ENCODE assay signal across 8 cellular contexts in genomic region chr17:64712557-64713351, GRCh38. TPM values are rescaled to one million over a fixed set of nuclear protein-coding genes. Genes with fewer than 3 reads are reported as not detected.
DNase-seq lines count a peak whose midpoint lies in the region; ATAC-seq and TF ChIP-seq lines count a peak whose summit lies in the region.
"Not testable (repeated sequence)": the region's sequence is repeated elsewhere in the genome, so short reads cannot be mapped to it uniquely, and the experiment has no call there.

No MANE protein-coding gene starts in this region.

- peak; percentile 70 for ATAC-seq in GM18502 (IDR thresholded peaks at IDR 0.05; ENCODE audit: poor library complexity, unreplicated experiment)
- ATAC-seq in HG02610 (IDR thresholded peaks at IDR 0.05; ENCODE audit: unreplicated experiment) = peak; percentile 89
- peak; percentile 66 to 74 for ATAC-seq in natural killer cell treated with Interleukin-12 subunit alpha and Interleukin-12 subunit beta and Interleukin-15 and Interleukin-18, amount 100 ng/mL, for 72 hours
- peak; percentile 65 for ATAC-seq in upper lobe of right lung

- H3K4me3 Mint-ChIP-seq in T-helper 2 cell treated with Interferon-gamma antibody and Interleukin-4, amounts not matched to agents 5 μg/mL and 100 μg/mL, for 36 hours = peak overlapping the region; percentile 84
- H3K4me3 Mint-ChIP-seq in natural killer cell treated with Interleukin-12 subunit alpha and Interleukin-12 subunit beta and Interleukin-15 and Interleukin-18, amount 100 ng/mL, for 72 hours = peak overlapping the region; percentile 87

- not testable (repeated sequence) for TF ChIP-seq CTCF in upper lobe of right lung (IDR thresholded peaks at IDR 0.05)

- not testable (repeated sequence) for H3K36me3 ChIP-seq in upper lobe of right lung

- H3K4me3 ChIP-seq in upper lobe of right lung = not testable (repeated sequence)

- not testable (repeated sequence) for H3K36me3 Mint-ChIP-seq in T-helper 2 cell treated with Interferon-gamma antibody and Interleukin-4, amounts not matched to agents 5 μg/mL and 100 μg/mL, for 36 hours (ENCODE audit: low read depth); natural killer cell treated with Interleukin-12 subunit alpha and Interleukin-12 subunit beta and Interleukin-15 and Interleukin-18, amount 100 ng/mL, for 72 hours

- peak overlapping the region; percentile 30 for H3K27ac ChIP-seq in upper lobe of right lung

- H3K9me3 Mint-ChIP-seq in T-helper 2 cell treated with Interferon-gamma antibody and Interleukin-4, amounts not matched to agents 5 μg/mL and 100 μg/mL, for 36 hours; natural killer cell treated with Interleukin-12 subunit alpha and Interleukin-12 subunit beta and Interleukin-15 and Interleukin-18, amount 100 ng/mL, for 72 hours: not testable (repeated sequence)

- not testable (repeated sequence) for H3K27me3 Mint-ChIP-seq in T-helper 2 cell treated with Interferon-gamma antibody and Interleukin-4, amounts not matched to agents 5 μg/mL and 100 μg/mL, for 36 hours (ENCODE audit: low read depth); natural killer cell treated with Interleukin-12 subunit alpha and Interleukin-12 subunit beta and Interleukin-15 and Interleukin-18, amount 100 ng/mL, for 72 hours

- H3K27me3 ChIP-seq in upper lobe of right lung = not testable (repeated sequence)

- intact Hi-C loops in upper lobe of right lung (cut with DNase I) = not testable (repeated sequence)

- DNase-seq in Kasumi-1 (lab: John Stamatoyannopoulos, UW) (peak; percentile 82), epidermal melanocyte (ENCODE audit: insufficient read length, low spot score) (peak; percentile 37)
- DNase-seq in T-helper 2 cell treated with Interferon-gamma antibody and Interleukin-4, amounts not matched to agents 5 μg/mL and 100 μg/mL, for 36 hours (ENCODE audit: low spot score) = peak; percentile 21
- DNase-seq in activated effector memory CD4-positive, alpha-beta T cell treated with Interleukin-2 at 50 U/mL for 16 hours = peak; percentile 44
- not testable (repeated sequence) for DNase-seq in natural killer cell treated with Interleukin-12 subunit alpha and Interleukin-12 subunit beta and Interleukin-15 and Interleukin-18, amount 100 ng/mL, for 72 hours (ENCODE audit: low spot score); upper lobe of right lung

- peaks cover 31% of the 10 kb centered on the region for H3K4me1 ChIP-seq in upper lobe of right lung

- peaks cover 55% of the 10 kb centered on the region for H3K4me1 Mint-ChIP-seq in T-helper 2 cell treated with Interferon-gamma antibody and Interleukin-4, amounts not matched to agents 5 μg/mL and 100 μg/mL, for 36 hours (ENCODE audit: low read depth)
- H3K4me1 Mint-ChIP-seq in natural killer cell treated with Interleukin-12 subunit alpha and Interleukin-12 subunit beta and Interleukin-15 and Interleukin-18, amount 100 ng/mL, for 72 hours (ENCODE audit: low read depth in 2 of 2) = peaks cover 47 to 48% of the 10 kb centered on the region in 2 donors

- not testable (repeated sequence) for H3K9me3 ChIP-seq in upper lobe of right lung

- peak overlapping the region; percentile 89 for H3K27ac Mint-ChIP-seq in T-helper 2 cell treated with Interferon-gamma antibody and Interleukin-4, amounts not matched to agents 5 μg/mL and 100 μg/mL, for 36 hours
- H3K27ac Mint-ChIP-seq in natural killer cell treated with Interleukin-12 subunit alpha and Interleukin-12 subunit beta and Interleukin-15 and Interleukin-18, amount 100 ng/mL, for 72 hours = peak overlapping the region; percentile 85 to 94

RNA-seq across cellular contexts. Expression of gene SMURF2, which starts 50.6 kb away (rescaled TPM):
- total RNA-seq in natural killer cell treated with Interleukin-12 subunit alpha and Interleukin-12 subunit beta and Interleukin-15 and Interleukin-18, amount 100 ng/mL, for 72 hours = 10 to 100 TPM; 18.0 to 26.1 TPM
- 44.9 TPM for total RNA-seq in upper lobe of right lung
